8 cellular contexts compared by ENCODE assay signal in the genomic region with DNA sequence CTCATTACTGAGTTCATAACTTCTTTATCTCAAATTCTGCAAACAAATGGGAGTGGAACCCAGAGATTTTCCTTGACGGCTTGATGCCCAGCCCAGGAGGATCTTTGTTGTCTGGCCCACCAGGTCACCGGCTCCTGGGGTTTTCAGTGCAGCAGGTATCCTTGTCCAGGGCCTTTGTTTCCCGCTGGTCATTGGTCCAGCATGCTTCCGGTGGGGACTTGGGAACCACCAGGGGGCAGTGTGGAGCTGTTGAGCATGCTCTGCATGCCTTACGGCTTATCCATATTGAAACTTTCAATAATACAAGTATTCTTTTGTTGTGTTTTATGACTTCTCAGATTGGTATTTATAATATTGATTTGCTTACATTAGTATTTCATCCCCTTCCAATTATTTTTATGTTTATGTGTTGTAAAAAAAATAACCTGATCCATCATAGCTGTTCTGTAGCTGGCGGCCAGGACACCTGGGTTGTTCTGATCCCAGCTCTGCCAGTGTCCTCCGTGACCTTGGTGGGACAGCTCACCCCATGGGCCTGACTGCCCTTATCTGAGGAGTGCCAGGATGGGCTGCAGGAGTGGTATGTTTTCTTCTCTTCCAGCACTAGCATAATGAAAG.
DNase-seq lines count a peak whose midpoint lies in the region; ATAC-seq, FAIRE-seq and TF ChIP-seq lines count a peak whose summit lies in the region.

No MANE protein-coding gene starts in this region.

- intact Hi-C loops in mammary epithelial cell (cut with micrococcal nuclease): loop anchor here (1.0 kb wide), 3 partner anchors 8 to 32 kb away; no protein-coding TSS in a partner anchor
- intact Hi-C loops in left colon (cut with DNase I, micrococcal nuclease): no loop called here

- 42% methylated on average over 7 of the region's 7 CpGs for WGBS in mammary epithelial cell (ENCODE audit: low coverage, missing lambda C conversion rate)

- no peak overlapping the region for H3K9ac ChIP-seq in mammary epithelial cell (ENCODE audit: insufficient read depth, low read length)

- H3K4me2 ChIP-seq in mammary epithelial cell (ENCODE audit: insufficient read depth, low read depth, low read length): no peak overlapping the region

- H3K79me2 ChIP-seq in mammary epithelial cell (ENCODE audit: insufficient read depth, low read length): peaks cover 6% of the 10 kb centered on the region

- CTCF ChIA-PET in AG04450 (lab: Charles Lee): interaction anchor here (0.7 to 2.3 kb wide), 17 partner anchors 10 to 204 kb away, joined by 3 to 14 read pairs (median 5); partner anchors contain the start of gene TCF7L1
- CTCF ChIA-PET in mammary epithelial cell (lab: Charles Lee; ENCODE audit: low non-redundant PET): interaction anchor here (0.7 to 0.8 kb wide), 4 partner anchors 10 to 105 kb away, joined by 3 to 6 read pairs (median 4); no protein-coding TSS in a partner anchor

- no peak for FAIRE-seq in HTR-8/SVneo (lab: Jason Lieb, UNC)

- H3K36me3 ChIP-seq in mammary epithelial cell (ENCODE audit: insufficient read depth, low read length): no peaks in the 10 kb centered on the region

- H3K9me3 ChIP-seq in AG04450 (ENCODE audit: control insufficient read depth, insufficient read depth, low read length): no peaks in the 10 kb centered on the region; the same call in 1 of the 2 replicates
- H3K9me3 ChIP-seq in mammary epithelial cell (replicated peaks; ENCODE audit: insufficient read depth, low read length): no peaks in the 10 kb centered on the region

- peak; percentile 69 for ATAC-seq in GM18858 (IDR thresholded peaks at IDR 0.05; ENCODE audit: unreplicated experiment)
- peak; percentile 84 for ATAC-seq in left colon

- in situ Hi-C loops in mammary epithelial cell (cut with MboI; ENCODE audit: low sequenced_read_pairs in 2 of 2): no loop called here

- H3K27me3 ChIP-seq in AG04450 (ENCODE audit: control insufficient read depth, insufficient read depth, low read length): no peaks in the 10 kb centered on the region
- H3K27me3 ChIP-seq in mammary epithelial cell (ENCODE audit: insufficient read depth, low read length): no peaks in the 10 kb centered on the region

- BruUV-seq in mammary epithelial cell (replicated peaks; lab: Mats Ljungman, UMichigan): no TSS peak

- dilution Hi-C loops in mammary epithelial cell (cut with HindIII; ENCODE audit: low sequenced_read_pairs): no loop called here

- no peaks in the 10 kb centered on the region for H4K20me1 ChIP-seq in mammary epithelial cell (ENCODE audit: insufficient read depth, low read length)

- DNase-seq in AG04450 (ENCODE audit: low read depth, low spot score): no peak
- peak; percentile 65 for DNase-seq in HTR-8/SVneo (ENCODE audit: insufficient read length, low spot score)
- DNase-seq in mammary epithelial cell: peak; percentile 33
- DNase-seq in left colon: peak; percentile 72 to 91
- peak; percentile 33 to 52 (median 43) for DNase-seq in stimulated activated CD4-positive, alpha-beta T cell treated with anti-CD3 and anti-CD28 coated beads, TNF-alpha, amount 100 ng/mL, for 4 hours (ENCODE audit: low read depth in 3 of 3)
- DNase-seq in T1000 (lab: John Stamatoyannopoulos, UW): no peak

- H3K27ac ChIP-seq in AG04450 (ENCODE audit: low read depth, low read length) (no peak overlapping the region), mammary epithelial cell (ENCODE audit: insufficient read depth, low read depth, low read length) (no peak overlapping the region)

- peaks cover 28% of the 10 kb centered on the region for H3K4me1 ChIP-seq in mammary epithelial cell (ENCODE audit: insufficient read depth, low read length)

- H3K4me3 ChIP-seq in AG04450 (ENCODE audit: low read depth, low read length) (no peak overlapping the region), WI38 (ENCODE audit: low read depth, low read length) (no peak overlapping the region), mammary epithelial cell (replicated peaks in 1 of 3; ENCODE audit: insufficient read depth in 1 of 3, low read depth in 2 of 3, low read length in 3 of 3) (no peak overlapping the region)

- TF ChIP-seq CTCF in AG04450 (IDR thresholded peaks at IDR 0.05; ENCODE audit: low read depth, low read length): peak; percentile 82
- TF ChIP-seq CTCF in WI38 (IDR thresholded peaks at IDR 0.05; ENCODE audit: low read depth, low read length): peak; percentile 83
- peak; percentile 88 to 95 for TF ChIP-seq CTCF in mammary epithelial cell (conservative IDR thresholded peaks at IDR 0.05 in 1 of 2, IDR thresholded peaks at IDR 0.05 in 1 of 2; ENCODE audit: extremely low read depth in 1 of 2, insufficient read depth in 1 of 2, low read depth in 1 of 2, low read length in 2 of 2)

- H2AFZ ChIP-seq in mammary epithelial cell (ENCODE audit: low read depth, low read length): no peak overlapping the region

- POLR2A ChIA-PET in AG04450 (lab: Yijun Ruan, JAX): interaction anchor here (0.7 kb wide), 1 partner anchor 11 kb away, joined by 14 read pairs; no protein-coding TSS in a partner anchor

Comparison
In these comparisons a context has a peak if more than half of its experiments do, and no peak if none do; other contexts are left out.
1. DNase-seq: peak in HTR-8/SVneo (single experiment), mammary epithelial cell (single experiment), left colon (2 of 2) and stimulated activated CD4-positive, alpha-beta T cell treated with anti-CD3 and anti-CD28 coated beads, TNF-alpha, amount 100 ng/mL, for 4 hours (3 of 3); none in AG04450 (single experiment) and T1000 (single experiment).
2. Peak in every context shown above with its lines, with median percentiles within 50 percentile points of each other: CTCF ChIP-seq.